In genomic region chr2:143333168-143333791, GRCh38 we compare ENCODE assay signal across 21 cellular contexts.
DNase-seq lines count a peak whose midpoint lies in the region; ATAC-seq and TF ChIP-seq lines count a peak whose summit lies in the region.
"Had no signal": no experiment of that assay in that cellular context is flagged by ENCODE, and none has a peak within 500 bp of the region (broad histone marks: within the 10 kb centered on the region; RNA-seq: fewer than 3 reads in every experiment).

No MANE protein-coding gene starts in this region.

- TF ChIP-seq CTCF in fibroblast of lung (conservative IDR thresholded peaks at IDR 0.05 in 1 of 2, IDR thresholded peaks at IDR 0.05 in 1 of 2; ENCODE audit: low read depth in 1 of 2, low read length in 2 of 2): no peak

- no peaks in the 10 kb centered on the region for H3K4me1 ChIP-seq in fibroblast of lung (ENCODE audit: control insufficient read depth, extremely low read depth, insufficient read depth, low read length)

- no peaks in the 10 kb centered on the region for H3K27me3 Mint-ChIP-seq in activated T-cell treated with anti-CD3 and anti-CD28 coated beads, Interleukin-2, amount 50 U/mL, for 72 hours (ENCODE audit: low read depth)
- H3K27me3 Mint-ChIP-seq: T-cell had no signal

- H3K79me2 ChIP-seq in fibroblast of lung (ENCODE audit: control insufficient read depth, insufficient read depth, low read length): no peaks in the 10 kb centered on the region

- H3K9ac ChIP-seq in fibroblast of lung (ENCODE audit: insufficient read depth, low read length): no peak overlapping the region
- H3K9ac ChIP-seq: KMS-11 had no signal

- H3K9me3 Mint-ChIP-seq in activated T-cell treated with anti-CD3 and anti-CD28 coated beads, Interleukin-2, amount 50 U/mL, for 72 hours: no peaks in the 10 kb centered on the region
- H3K9me3 Mint-ChIP-seq in stimulated activated effector memory CD8-positive, alpha-beta T cell treated with anti-CD3 and anti-CD28 coated beads, Interleukin-12 subunit alpha, Interleukin-12 subunit beta, amount 100 ng/mL, for 72 hours: no peaks in the 10 kb centered on the region
- H3K9me3 Mint-ChIP-seq: activated T-helper 2 cell treated with anti-CD3 and anti-CD28 coated beads, Interferon-gamma antibody, Interleukin-2, Interleukin-4, amounts not matched to agents 10 μg/mL and 5 μg/mL and 100 μg/mL, durations not matched to agents 14 hours and 24 hours and 36 hours; CD14-positive monocyte; H9; T-cell had no signal

- H3K9me3 ChIP-seq in fibroblast of lung (ENCODE audit: control insufficient read depth, insufficient read depth, low read depth, low read length): no peaks in the 10 kb centered on the region

- DNase-seq in activated T-cell treated with anti-CD3 and anti-CD28 coated beads, Interleukin-2, amount 50 U/mL, for 72 hours: no peak
- DNase-seq in activated T-cell treated with anti-CD3 and anti-CD28 coated beads, Interleukin-2, amount 50 U/mL, for 48 hours: no peak
- DNase-seq in NCI-H2227 (lab: John Stamatoyannopoulos, UW; ENCODE audit: unreplicated experiment) (peak; percentile 62), fibroblast of lung (ENCODE audit: low read depth in 2 of 2) (no peak), AG08395 (ENCODE audit: low spot score) (no peak), NCI-H2171 (lab: John Stamatoyannopoulos, UW) (no peak)
- DNase-seq in stimulated activated effector memory CD8-positive, alpha-beta T cell treated with anti-CD3 and anti-CD28 coated beads, Interleukin-12 subunit alpha, Interleukin-12 subunit beta, amount 100 ng/mL, for 72 hours (ENCODE audit: low spot score in 2 of 2): no peak
- no peak for DNase-seq in stimulated activated CD4-positive, alpha-beta T cell treated with anti-CD3 and anti-CD28 coated beads, Interleukin-2, amount 100 ng/mL, for 24 hours
- DNase-seq: activated CD4-positive, CD25-positive, alpha-beta regulatory T cell treated with anti-CD3 and anti-CD28 coated beads, Interleukin-2, amount 50 U/mL, for 72 hours; H9; head of caudate nucleus; NCI-H1436 treated with DMSO at 0.1 percent for 48 hours; OCI-M1; stimulated activated CD4-positive, alpha-beta T cell treated with anti-CD3 and anti-CD28 coated beads, Interleukin-1b, Interleukin-23, amount 100 ng/mL, for 48 hours; T-cell had no signal

- no peak overlapping the region for H3K4me3 ChIP-seq in fibroblast of lung (replicated peaks in 1 of 4; ENCODE audit: control extremely low read depth in 1 of 4, insufficient read depth in 1 of 4, low read depth in 3 of 4, low read length in 4 of 4)
- H3K4me3 ChIP-seq: skin epidermis had no signal

- no peak overlapping the region for H3K4me3 Mint-ChIP-seq in activated T-cell treated with anti-CD3 and anti-CD28 coated beads, Interleukin-2, amount 50 U/mL, for 72 hours
- H3K4me3 Mint-ChIP-seq in stimulated activated effector memory CD8-positive, alpha-beta T cell treated with anti-CD3 and anti-CD28 coated beads, Interleukin-12 subunit alpha, Interleukin-12 subunit beta, amount 100 ng/mL, for 72 hours: peak overlapping the region; percentile 36
- H3K4me3 Mint-ChIP-seq: CD14-positive monocyte, H9 had no signal

- peak overlapping the region; percentile 24 for H2AFZ ChIP-seq in fibroblast of lung (ENCODE audit: low read length)

- H3K4me1 Mint-ChIP-seq in activated T-cell treated with anti-CD3 and anti-CD28 coated beads, Interleukin-2, amount 50 U/mL, for 72 hours (ENCODE audit: low read depth): peaks cover 34% of the 10 kb centered on the region
- peaks cover 43% of the 10 kb centered on the region for H3K4me1 Mint-ChIP-seq in stimulated activated effector memory CD8-positive, alpha-beta T cell treated with anti-CD3 and anti-CD28 coated beads, Interleukin-12 subunit alpha, Interleukin-12 subunit beta, amount 100 ng/mL, for 72 hours
- H3K4me1 Mint-ChIP-seq: CD14-positive monocyte, H9 had no signal

- H3K27ac Mint-ChIP-seq in activated T-cell treated with anti-CD3 and anti-CD28 coated beads, Interleukin-2, amount 50 U/mL, for 72 hours: peak overlapping the region; percentile 79
- peak overlapping the region; percentile 48 for H3K27ac Mint-ChIP-seq in stimulated activated effector memory CD8-positive, alpha-beta T cell treated with anti-CD3 and anti-CD28 coated beads, Interleukin-12 subunit alpha, Interleukin-12 subunit beta, amount 100 ng/mL, for 72 hours
- H3K27ac Mint-ChIP-seq: activated T-helper 2 cell treated with anti-CD3 and anti-CD28 coated beads, Interferon-gamma antibody, Interleukin-2, Interleukin-4, amounts not matched to agents 10 μg/mL and 5 μg/mL and 100 μg/mL, durations not matched to agents 14 hours and 24 hours and 36 hours; CD14-positive monocyte; H9 had no signal

- no peak overlapping the region for H3K27ac ChIP-seq in fibroblast of lung (ENCODE audit: insufficient read depth, low read length)
- H3K27ac ChIP-seq: epithelial cell of prostate, KMS-11, skin epidermis had no signal

- no peaks in the 10 kb centered on the region for H3K36me3 ChIP-seq in fibroblast of lung (ENCODE audit: control insufficient read depth, insufficient read depth, low read length)

- peaks cover 0 to 3% of the 10 kb centered on the region in 2 donors for H3K36me3 Mint-ChIP-seq in activated T-cell treated with anti-CD3 and anti-CD28 coated beads, Interleukin-2, amount 50 U/mL, for 72 hours (ENCODE audit: insufficient read depth in 2 of 2)
- no peaks in the 10 kb centered on the region for H3K36me3 Mint-ChIP-seq in stimulated activated effector memory CD8-positive, alpha-beta T cell treated with anti-CD3 and anti-CD28 coated beads, Interleukin-12 subunit alpha, Interleukin-12 subunit beta, amount 100 ng/mL, for 72 hours

- H3K27me3 ChIP-seq in fibroblast of lung (ENCODE audit: control insufficient read depth, insufficient read depth, low read length): no peaks in the 10 kb centered on the region

- H3K4me2 ChIP-seq in fibroblast of lung (ENCODE audit: extremely low read depth, insufficient read depth, low read length): peak overlapping the region; percentile 25
- H3K4me2 ChIP-seq: KMS-11 had no signal

- no peaks in the 10 kb centered on the region for H4K20me1 ChIP-seq in fibroblast of lung (ENCODE audit: control insufficient read depth, extremely low read depth, insufficient read depth, low read length)

- ATAC-seq in activated T-cell treated with anti-CD3 and anti-CD28 coated beads, Interleukin-2, amount 50 U/mL, for 72 hours (replicated peaks in 1 of 2): no peak
- no peak for ATAC-seq in stimulated activated effector memory CD8-positive, alpha-beta T cell treated with anti-CD3 and anti-CD28 coated beads, Interleukin-12 subunit alpha, Interleukin-12 subunit beta, amount 100 ng/mL, for 72 hours
- ATAC-seq: Right ventricle myocardium inferior, T-cell had no signal
